ENCODE assay signal across 23 cellular contexts in genomic region chr4:111501946-111502345, GRCh38.
"Had no signal": no experiment of that assay in that cellular context is flagged by ENCODE, and none has a peak within 500 bp of the region (broad histone marks: within the 10 kb centered on the region; RNA-seq: fewer than 3 reads in every experiment).

No MANE protein-coding gene starts in this region.

- H3K4me1 ChIP-seq: adrenal gland, ascending aorta, breast epithelium, spleen, suprapubic skin, transverse colon had no signal

- H3K27ac ChIP-seq: adrenal gland, ascending aorta, breast epithelium, sigmoid colon, spleen, suprapubic skin, transverse colon had no signal

- H3K4me3 ChIP-seq: adrenal gland, ascending aorta, breast epithelium, sigmoid colon, spleen, suprapubic skin, transverse colon had no signal

- H3K27me3 ChIP-seq: adrenal gland, ascending aorta, breast epithelium, sigmoid colon, spleen, suprapubic skin, transverse colon had no signal

- H3K9me3 ChIP-seq: adrenal gland, ascending aorta, breast epithelium, sigmoid colon, spleen, suprapubic skin, transverse colon had no signal

- DNase-seq: activated CD8-positive, alpha-beta memory T cell treated with anti-CD3 and anti-CD28 coated beads for 24 hours; activated CD8-positive, alpha-beta memory T cell treated with anti-CD3 and anti-CD28 coated beads, Interleukin-2, amount 50 U/mL, for 4 hours; activated T-cell treated with anti-CD3 and anti-CD28 coated beads, Interleukin-2, amount 50 U/mL, for 24 hours; adrenal gland; effector memory CD4-positive, alpha-beta T cell; foreskin melanocyte; glutamatergic neuron; hippocampal formation; left ventricle myocardium superior; mammary epithelial cell; natural killer cell; retina; sigmoid colon; spleen; stimulated activated CD4-positive, alpha-beta T cell treated with anti-CD3 and anti-CD28 coated beads, Interleukin-4, amount 100 ng/mL, for 4 hours; stimulated activated naive CD8-positive, alpha-beta T cell treated with anti-CD3 and anti-CD28 coated beads, Interleukin-15, amount 100 ng/mL, for 72 hours; T-helper 9 cell; transverse colon had no signal

- H3K36me3 ChIP-seq: adrenal gland, ascending aorta, breast epithelium, sigmoid colon, spleen, suprapubic skin, transverse colon had no signal

- ATAC-seq: activated T-helper 17 cell treated with anti-CD3 and anti-CD28 coated beads, Interleukin-2, amount 50 U/mL, for 72 hours; left ventricle myocardium superior; natural killer cell; stimulated activated naive CD8-positive, alpha-beta T cell treated with anti-CD3 and anti-CD28 coated beads, Interleukin-15, amount 100 ng/mL, for 72 hours; WTC11 had no signal
